In the genomic region with DNA sequence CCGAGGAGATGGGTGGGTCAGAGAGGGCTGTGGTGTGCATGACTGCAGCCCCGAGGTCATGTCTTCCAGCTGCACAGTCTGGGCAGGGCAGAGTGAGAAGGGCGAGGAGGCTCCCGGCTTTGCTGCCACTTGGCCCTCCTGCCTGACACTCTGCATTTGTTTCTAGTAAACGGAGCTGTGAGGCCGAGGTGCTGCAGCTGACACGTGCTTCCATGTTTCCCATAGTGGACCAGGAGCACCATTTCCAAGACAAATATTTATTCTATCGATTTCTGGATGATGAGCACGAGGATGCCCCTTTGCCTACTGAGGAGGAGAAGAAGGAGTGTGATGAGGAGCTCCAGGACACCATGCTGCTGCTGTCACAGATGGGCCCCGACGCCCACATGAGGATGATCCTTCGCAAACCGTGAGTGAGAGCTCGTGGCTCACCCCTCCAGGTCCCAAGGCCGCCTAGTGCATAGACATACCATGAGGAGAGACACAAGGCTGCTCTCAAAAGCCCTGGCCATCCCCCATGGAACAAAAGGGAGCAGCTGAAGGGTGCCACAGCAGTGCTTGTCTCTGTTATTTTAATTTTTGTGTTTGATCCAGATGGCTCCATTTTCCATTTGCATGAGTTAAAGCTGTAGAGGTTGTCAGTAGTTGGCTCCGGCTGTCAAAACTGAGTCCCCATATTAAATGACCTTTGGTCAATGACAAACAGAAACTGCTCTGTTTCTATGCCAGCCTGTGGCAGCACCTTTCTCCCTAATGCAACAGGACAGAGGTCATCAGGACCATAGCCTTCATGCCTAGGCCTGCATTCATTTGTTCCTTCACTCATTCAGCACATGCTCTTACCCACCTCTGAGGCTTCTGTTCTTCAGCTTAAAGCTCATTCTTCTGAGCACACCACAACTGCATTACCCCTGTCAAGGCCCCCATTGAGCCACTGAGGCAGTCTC, we compare ENCODE assay signal across 1 cellular context.
A peak's percentile ranks its signal among the peaks of the same experiment; 100 is the strongest.
TF ChIP-seq lines count a peak whose summit lies in the region.

No MANE protein-coding gene starts in this region.

TF ChIP-seq in HepG2, 621 proteins besides CTCF, POLR2A, EP300 and RAD21 (continued from another document and continues in another):
- TF ChIP-seq AKAP8 (CRISPR knock-in tag; IDR thresholded peaks at IDR 0.05) = no peak
- TF ChIP-seq, protein P1, sequence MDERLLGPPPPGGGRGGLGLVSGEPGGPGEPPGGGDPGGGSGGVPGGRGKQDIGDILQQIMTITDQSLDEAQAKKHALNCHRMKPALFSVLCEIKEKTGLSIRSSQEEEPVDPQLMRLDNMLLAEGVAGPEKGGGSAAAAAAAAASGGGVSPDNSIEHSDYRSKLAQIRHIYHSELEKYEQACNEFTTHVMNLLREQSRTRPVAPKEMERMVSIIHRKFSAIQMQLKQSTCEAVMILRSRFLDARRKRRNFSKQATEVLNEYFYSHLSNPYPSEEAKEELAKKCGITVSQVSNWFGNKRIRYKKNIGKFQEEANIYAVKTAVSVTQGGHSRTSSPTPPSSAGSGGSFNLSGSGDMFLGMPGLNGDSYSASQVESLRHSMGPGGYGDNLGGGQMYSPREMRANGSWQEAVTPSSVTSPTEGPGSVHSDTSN (CRISPR knock-in tag; IDR thresholded peaks at IDR 0.05) = no peak
- TF ChIP-seq ZNF292 (CRISPR knock-in tag; IDR thresholded peaks at IDR 0.05; ENCODE audit: borderline replicate concordance, low read depth) = peak; percentile 70
- 0 out of 2 replicates have a peak, but pooled peaks have one; percentile 8 for TF ChIP-seq CBFB (CRISPR knock-in tag; IDR thresholded peaks at IDR 0.05)
- 0 out of 2 replicates have a peak, but pooled peaks have one; percentile 46 for TF ChIP-seq REPIN1 (CRISPR knock-in tag; IDR thresholded peaks at IDR 0.05; ENCODE audit: borderline replicate concordance, low read depth)
- 0 out of 2 replicates have a peak, but pooled peaks have one; percentile 57 for TF ChIP-seq ERF (CRISPR knock-in tag; IDR thresholded peaks at IDR 0.05)
- TF ChIP-seq, protein P2, sequence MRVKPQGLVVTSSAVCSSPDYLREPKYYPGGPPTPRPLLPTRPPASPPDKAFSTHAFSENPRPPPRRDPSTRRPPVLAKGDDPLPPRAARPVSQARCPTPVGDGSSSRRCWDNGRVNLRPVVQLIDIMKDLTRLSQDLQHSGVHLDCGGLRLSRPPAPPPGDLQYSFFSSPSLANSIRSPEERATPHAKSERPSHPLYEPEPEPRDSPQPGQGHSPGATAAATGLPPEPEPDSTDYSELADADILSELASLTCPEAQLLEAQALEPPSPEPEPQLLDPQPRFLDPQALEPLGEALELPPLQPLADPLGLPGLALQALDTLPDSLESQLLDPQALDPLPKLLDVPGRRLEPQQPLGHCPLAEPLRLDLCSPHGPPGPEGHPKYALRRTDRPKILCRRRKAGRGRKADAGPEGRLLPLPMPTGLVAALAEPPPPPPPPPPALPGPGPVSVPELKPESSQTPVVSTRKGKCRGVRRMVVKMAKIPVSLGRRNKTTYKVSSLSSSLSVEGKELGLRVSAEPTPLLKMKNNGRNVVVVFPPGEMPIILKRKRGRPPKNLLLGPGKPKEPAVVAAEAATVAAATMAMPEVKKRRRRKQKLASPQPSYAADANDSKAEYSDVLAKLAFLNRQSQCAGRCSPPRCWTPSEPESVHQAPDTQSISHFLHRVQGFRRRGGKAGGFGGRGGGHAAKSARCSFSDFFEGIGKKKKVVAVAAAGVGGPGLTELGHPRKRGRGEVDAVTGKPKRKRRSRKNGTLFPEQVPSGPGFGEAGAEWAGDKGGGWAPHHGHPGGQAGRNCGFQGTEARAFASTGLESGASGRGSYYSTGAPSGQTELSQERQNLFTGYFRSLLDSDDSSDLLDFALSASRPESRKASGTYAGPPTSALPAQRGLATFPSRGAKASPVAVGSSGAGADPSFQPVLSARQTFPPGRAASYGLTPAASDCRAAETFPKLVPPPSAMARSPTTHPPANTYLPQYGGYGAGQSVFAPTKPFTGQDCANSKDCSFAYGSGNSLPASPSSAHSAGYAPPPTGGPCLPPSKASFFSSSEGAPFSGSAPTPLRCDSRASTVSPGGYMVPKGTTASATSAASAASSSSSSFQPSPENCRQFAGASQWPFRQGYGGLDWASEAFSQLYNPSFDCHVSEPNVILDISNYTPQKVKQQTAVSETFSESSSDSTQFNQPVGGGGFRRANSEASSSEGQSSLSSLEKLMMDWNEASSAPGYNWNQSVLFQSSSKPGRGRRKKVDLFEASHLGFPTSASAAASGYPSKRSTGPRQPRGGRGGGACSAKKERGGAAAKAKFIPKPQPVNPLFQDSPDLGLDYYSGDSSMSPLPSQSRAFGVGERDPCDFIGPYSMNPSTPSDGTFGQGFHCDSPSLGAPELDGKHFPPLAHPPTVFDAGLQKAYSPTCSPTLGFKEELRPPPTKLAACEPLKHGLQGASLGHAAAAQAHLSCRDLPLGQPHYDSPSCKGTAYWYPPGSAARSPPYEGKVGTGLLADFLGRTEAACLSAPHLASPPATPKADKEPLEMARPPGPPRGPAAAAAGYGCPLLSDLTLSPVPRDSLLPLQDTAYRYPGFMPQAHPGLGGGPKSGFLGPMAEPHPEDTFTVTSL (CRISPR knock-in tag; IDR thresholded peaks at IDR 0.05; ENCODE audit: borderline replicate concordance) = peak; percentile 63
- TF ChIP-seq, protein P3, sequence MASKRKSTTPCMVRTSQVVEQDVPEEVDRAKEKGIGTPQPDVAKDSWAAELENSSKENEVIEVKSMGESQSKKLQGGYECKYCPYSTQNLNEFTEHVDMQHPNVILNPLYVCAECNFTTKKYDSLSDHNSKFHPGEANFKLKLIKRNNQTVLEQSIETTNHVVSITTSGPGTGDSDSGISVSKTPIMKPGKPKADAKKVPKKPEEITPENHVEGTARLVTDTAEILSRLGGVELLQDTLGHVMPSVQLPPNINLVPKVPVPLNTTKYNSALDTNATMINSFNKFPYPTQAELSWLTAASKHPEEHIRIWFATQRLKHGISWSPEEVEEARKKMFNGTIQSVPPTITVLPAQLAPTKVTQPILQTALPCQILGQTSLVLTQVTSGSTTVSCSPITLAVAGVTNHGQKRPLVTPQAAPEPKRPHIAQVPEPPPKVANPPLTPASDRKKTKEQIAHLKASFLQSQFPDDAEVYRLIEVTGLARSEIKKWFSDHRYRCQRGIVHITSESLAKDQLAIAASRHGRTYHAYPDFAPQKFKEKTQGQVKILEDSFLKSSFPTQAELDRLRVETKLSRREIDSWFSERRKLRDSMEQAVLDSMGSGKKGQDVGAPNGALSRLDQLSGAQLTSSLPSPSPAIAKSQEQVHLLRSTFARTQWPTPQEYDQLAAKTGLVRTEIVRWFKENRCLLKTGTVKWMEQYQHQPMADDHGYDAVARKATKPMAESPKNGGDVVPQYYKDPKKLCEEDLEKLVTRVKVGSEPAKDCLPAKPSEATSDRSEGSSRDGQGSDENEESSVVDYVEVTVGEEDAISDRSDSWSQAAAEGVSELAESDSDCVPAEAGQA (IDR thresholded peaks at IDR 0.05; ENCODE audit: low read depth) = no peak
- TF ChIP-seq, protein P3 (CRISPR knock-in tag; IDR thresholded peaks at IDR 0.05; ENCODE audit: borderline replicate concordance) = 0 out of 2 replicates have a peak, but pooled peaks have one; percentile 38
- TF ChIP-seq ZNF24 (IDR thresholded peaks at IDR 0.05) = peak; percentile 98
- no peak for TF ChIP-seq ZC3H13 (CRISPR knock-in tag; IDR thresholded peaks at IDR 0.05)
- TF ChIP-seq XBP1 (CRISPR knock-in tag; IDR thresholded peaks at IDR 0.05) = peak; percentile 82; the same call in 1 of the 2 replicates
- TF ChIP-seq, protein P4, sequence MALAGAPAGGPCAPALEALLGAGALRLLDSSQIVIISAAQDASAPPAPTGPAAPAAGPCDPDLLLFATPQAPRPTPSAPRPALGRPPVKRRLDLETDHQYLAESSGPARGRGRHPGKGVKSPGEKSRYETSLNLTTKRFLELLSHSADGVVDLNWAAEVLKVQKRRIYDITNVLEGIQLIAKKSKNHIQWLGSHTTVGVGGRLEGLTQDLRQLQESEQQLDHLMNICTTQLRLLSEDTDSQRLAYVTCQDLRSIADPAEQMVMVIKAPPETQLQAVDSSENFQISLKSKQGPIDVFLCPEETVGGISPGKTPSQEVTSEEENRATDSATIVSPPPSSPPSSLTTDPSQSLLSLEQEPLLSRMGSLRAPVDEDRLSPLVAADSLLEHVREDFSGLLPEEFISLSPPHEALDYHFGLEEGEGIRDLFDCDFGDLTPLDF (CRISPR knock-in tag; IDR thresholded peaks at IDR 0.05) = 0 out of 2 replicates have a peak, but pooled peaks have one; percentile 28
- TF ChIP-seq ZMYM3 (CRISPR knock-in tag; IDR thresholded peaks at IDR 0.05) = peak; percentile 80
- peak; percentile 57; the same call in 1 of the 2 replicates for TF ChIP-seq ZNF331 (CRISPR knock-in tag; IDR thresholded peaks at IDR 0.05)
- TF ChIP-seq ZNF230 (CRISPR knock-in tag; IDR thresholded peaks at IDR 0.05) = no peak
- TF ChIP-seq SRY (CRISPR knock-in tag; IDR thresholded peaks at IDR 0.05) = peak; percentile 67; the same call in 1 of the 2 replicates
- peak; percentile 42; the same call in 1 of the 2 replicates for TF ChIP-seq ZNF605 (CRISPR knock-in tag; IDR thresholded peaks at IDR 0.05)
- TF ChIP-seq, protein P5, sequence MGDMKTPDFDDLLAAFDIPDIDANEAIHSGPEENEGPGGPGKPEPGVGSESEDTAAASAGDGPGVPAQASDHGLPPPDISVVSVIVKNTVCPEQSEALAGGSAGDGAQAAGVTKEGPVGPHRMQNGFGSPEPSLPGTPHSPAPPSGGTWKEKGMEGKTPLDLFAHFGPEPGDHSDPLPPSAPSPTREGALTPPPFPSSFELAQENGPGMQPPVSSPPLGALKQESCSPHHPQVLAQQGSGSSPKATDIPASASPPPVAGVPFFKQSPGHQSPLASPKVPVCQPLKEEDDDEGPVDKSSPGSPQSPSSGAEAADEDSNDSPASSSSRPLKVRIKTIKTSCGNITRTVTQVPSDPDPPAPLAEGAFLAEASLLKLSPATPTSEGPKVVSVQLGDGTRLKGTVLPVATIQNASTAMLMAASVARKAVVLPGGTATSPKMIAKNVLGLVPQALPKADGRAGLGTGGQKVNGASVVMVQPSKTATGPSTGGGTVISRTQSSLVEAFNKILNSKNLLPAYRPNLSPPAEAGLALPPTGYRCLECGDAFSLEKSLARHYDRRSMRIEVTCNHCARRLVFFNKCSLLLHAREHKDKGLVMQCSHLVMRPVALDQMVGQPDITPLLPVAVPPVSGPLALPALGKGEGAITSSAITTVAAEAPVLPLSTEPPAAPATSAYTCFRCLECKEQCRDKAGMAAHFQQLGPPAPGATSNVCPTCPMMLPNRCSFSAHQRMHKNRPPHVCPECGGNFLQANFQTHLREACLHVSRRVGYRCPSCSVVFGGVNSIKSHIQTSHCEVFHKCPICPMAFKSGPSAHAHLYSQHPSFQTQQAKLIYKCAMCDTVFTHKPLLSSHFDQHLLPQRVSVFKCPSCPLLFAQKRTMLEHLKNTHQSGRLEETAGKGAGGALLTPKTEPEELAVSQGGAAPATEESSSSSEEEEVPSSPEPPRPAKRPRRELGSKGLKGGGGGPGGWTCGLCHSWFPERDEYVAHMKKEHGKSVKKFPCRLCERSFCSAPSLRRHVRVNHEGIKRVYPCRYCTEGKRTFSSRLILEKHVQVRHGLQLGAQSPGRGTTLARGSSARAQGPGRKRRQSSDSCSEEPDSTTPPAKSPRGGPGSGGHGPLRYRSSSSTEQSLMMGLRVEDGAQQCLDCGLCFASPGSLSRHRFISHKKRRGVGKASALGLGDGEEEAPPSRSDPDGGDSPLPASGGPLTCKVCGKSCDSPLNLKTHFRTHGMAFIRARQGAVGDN (CRISPR knock-in tag; IDR thresholded peaks at IDR 0.05) = peak; percentile 79
- TF ChIP-seq HDAC1 (CRISPR knock-in tag; IDR thresholded peaks at IDR 0.05) = peak; percentile 70
- peak; percentile 82 for TF ChIP-seq SALL1 (CRISPR knock-in tag; IDR thresholded peaks at IDR 0.05)
- TF ChIP-seq ZNF879 (CRISPR knock-in tag; IDR thresholded peaks at IDR 0.05) = no peak
- no peak for TF ChIP-seq ZBTB8A (CRISPR knock-in tag; IDR thresholded peaks at IDR 0.05; ENCODE audit: borderline replicate concordance, low read depth)
- 0 out of 2 replicates have a peak, but pooled peaks have one; percentile 46 for TF ChIP-seq RCOR2 (CRISPR knock-in tag; IDR thresholded peaks at IDR 0.05)
- peak; percentile 64 for TF ChIP-seq ZNF781 (CRISPR knock-in tag; IDR thresholded peaks at IDR 0.05; ENCODE audit: borderline replicate concordance, not compliant biosample characterization)
- TF ChIP-seq, protein P6, sequence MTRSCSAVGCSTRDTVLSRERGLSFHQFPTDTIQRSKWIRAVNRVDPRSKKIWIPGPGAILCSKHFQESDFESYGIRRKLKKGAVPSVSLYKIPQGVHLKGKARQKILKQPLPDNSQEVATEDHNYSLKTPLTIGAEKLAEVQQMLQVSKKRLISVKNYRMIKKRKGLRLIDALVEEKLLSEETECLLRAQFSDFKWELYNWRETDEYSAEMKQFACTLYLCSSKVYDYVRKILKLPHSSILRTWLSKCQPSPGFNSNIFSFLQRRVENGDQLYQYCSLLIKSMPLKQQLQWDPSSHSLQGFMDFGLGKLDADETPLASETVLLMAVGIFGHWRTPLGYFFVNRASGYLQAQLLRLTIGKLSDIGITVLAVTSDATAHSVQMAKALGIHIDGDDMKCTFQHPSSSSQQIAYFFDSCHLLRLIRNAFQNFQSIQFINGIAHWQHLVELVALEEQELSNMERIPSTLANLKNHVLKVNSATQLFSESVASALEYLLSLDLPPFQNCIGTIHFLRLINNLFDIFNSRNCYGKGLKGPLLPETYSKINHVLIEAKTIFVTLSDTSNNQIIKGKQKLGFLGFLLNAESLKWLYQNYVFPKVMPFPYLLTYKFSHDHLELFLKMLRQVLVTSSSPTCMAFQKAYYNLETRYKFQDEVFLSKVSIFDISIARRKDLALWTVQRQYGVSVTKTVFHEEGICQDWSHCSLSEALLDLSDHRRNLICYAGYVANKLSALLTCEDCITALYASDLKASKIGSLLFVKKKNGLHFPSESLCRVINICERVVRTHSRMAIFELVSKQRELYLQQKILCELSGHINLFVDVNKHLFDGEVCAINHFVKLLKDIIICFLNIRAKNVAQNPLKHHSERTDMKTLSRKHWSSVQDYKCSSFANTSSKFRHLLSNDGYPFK (CRISPR knock-in tag; IDR thresholded peaks at IDR 0.05; ENCODE audit: borderline replicate concordance) = peak; percentile 17; the same call in 1 of the 2 replicates
- TF ChIP-seq CBX5 (CRISPR knock-in tag; IDR thresholded peaks at IDR 0.05; ENCODE audit: borderline replicate concordance) = peak; percentile 62; the same call in 1 of the 2 replicates
- TF ChIP-seq, protein P7, sequence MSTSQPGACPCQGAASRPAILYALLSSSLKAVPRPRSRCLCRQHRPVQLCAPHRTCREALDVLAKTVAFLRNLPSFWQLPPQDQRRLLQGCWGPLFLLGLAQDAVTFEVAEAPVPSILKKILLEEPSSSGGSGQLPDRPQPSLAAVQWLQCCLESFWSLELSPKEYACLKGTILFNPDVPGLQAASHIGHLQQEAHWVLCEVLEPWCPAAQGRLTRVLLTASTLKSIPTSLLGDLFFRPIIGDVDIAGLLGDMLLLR (CRISPR knock-in tag; IDR thresholded peaks at IDR 0.05) = 0 out of 2 replicates have a peak, but pooled peaks have one; percentile 50
- peak; percentile 89 for TF ChIP-seq ZNF644 (CRISPR knock-in tag; IDR thresholded peaks at IDR 0.05; ENCODE audit: low read depth)
